ENCODE assay signal across 27 cellular contexts in the genomic region with DNA sequence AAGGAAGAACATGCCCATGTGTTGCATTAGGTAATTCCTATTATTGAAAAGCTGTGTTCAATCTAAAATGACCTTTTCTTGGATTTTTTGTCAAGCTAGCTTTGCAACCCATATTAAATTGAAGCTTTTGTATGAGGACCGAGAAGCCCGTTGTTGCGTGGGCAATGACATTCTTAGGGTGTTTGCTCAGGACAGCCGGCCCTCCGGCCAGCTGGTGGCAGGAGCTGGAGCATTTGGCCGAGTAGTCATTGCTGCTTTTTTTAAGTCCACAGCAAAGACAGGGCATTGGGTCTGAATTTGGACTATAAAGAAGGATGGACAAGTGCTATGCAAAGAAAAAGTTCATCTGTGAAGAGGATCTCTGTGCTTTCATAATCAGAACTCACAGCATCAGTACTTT.
"Had no signal": no experiment of that assay in that cellular context is flagged by ENCODE, and none has a peak within 500 bp of the region (broad histone marks: within the 10 kb centered on the region; RNA-seq: fewer than 3 reads in every experiment).

No MANE protein-coding gene starts in this region.

- H3K27me3 Mint-ChIP-seq: stimulated activated naive CD8-positive, alpha-beta T cell treated with anti-CD3 and anti-CD28 coated beads, Interleukin-15, amount 100 ng/mL, for 72 hours had no signal

- H3K27ac ChIP-seq: colonic mucosa, gastrocnemius medialis, prostate gland, sigmoid colon, suprapubic skin, upper lobe of left lung had no signal

- H3K36me3 ChIP-seq: colonic mucosa, gastrocnemius medialis, prostate gland, sigmoid colon, suprapubic skin, upper lobe of left lung had no signal

- H3K4me3 Mint-ChIP-seq: mesothelial cell of epicardium; naive thymus-derived CD8-positive, alpha-beta T cell; nephron progenitor cell; stimulated activated naive CD8-positive, alpha-beta T cell treated with anti-CD3 and anti-CD28 coated beads, Interleukin-15, amount 100 ng/mL, for 72 hours had no signal

- H3K9me3 Mint-ChIP-seq: mesothelial cell of epicardium; naive thymus-derived CD8-positive, alpha-beta T cell; nephron progenitor cell; stimulated activated naive CD8-positive, alpha-beta T cell treated with anti-CD3 and anti-CD28 coated beads, Interleukin-15, amount 100 ng/mL, for 72 hours had no signal

- H3K9me3 ChIP-seq: colonic mucosa, gastrocnemius medialis, mucosa of descending colon, prostate gland, sigmoid colon, suprapubic skin, upper lobe of left lung had no signal

- H3K4me1 ChIP-seq: colonic mucosa, gastrocnemius medialis, prostate gland, sigmoid colon, suprapubic skin, upper lobe of left lung had no signal

- DNase-seq: caudate nucleus; colonic mucosa; dermis blood vessel endothelial cell; effector memory CD4-positive, alpha-beta T cell; gastrocnemius medialis; head of caudate nucleus; mesenchymal stem cell; mucosa of descending colon; naive thymus-derived CD8-positive, alpha-beta T cell; nephron progenitor cell; nucleus accumbens; right cardiac atrium; sigmoid colon; small intestine; stimulated activated CD4-positive, alpha-beta T cell treated with anti-CD3 and anti-CD28 coated beads, Interleukin-1b, Interleukin-23, amount 100 ng/mL, for 48 hours; stimulated activated CD4-positive, alpha-beta T cell treated with anti-CD3 and anti-CD28 coated beads, Interleukin-4, amount 100 ng/mL, for 1 hour; stimulated activated CD8-positive, alpha-beta memory T cell treated with anti-CD3 and anti-CD28 coated beads, Interleukin-4, amount 100 ng/mL, for 48 hours; stimulated activated naive CD4-positive, alpha-beta T cell; stimulated activated naive CD8-positive, alpha-beta T cell treated with anti-CD3 and anti-CD28 coated beads, Interleukin-15, amount 100 ng/mL, for 72 hours had no signal

- H3K4me3 ChIP-seq: colonic mucosa, gastrocnemius medialis, mucosa of descending colon, prostate gland, sigmoid colon, suprapubic skin, upper lobe of left lung had no signal

- ATAC-seq: gastrocnemius medialis; left lobe of liver; mucosa of descending colon; naive thymus-derived CD8-positive, alpha-beta T cell; right cardiac atrium; stimulated activated naive CD8-positive, alpha-beta T cell treated with anti-CD3 and anti-CD28 coated beads, Interleukin-15, amount 100 ng/mL, for 72 hours had no signal

- H3K27me3 ChIP-seq: colonic mucosa, gastrocnemius medialis, sigmoid colon, suprapubic skin, upper lobe of left lung had no signal

- FAIRE-seq: endometrium, keratinocyte, small intestine, urothelium cell line had no signal

- H3K36me3 Mint-ChIP-seq: mesothelial cell of epicardium; naive thymus-derived CD8-positive, alpha-beta T cell had no signal

- H3K27ac Mint-ChIP-seq: naive thymus-derived CD8-positive, alpha-beta T cell; nephron progenitor cell had no signal

- H3K4me1 Mint-ChIP-seq: naive thymus-derived CD8-positive, alpha-beta T cell; nephron progenitor cell; stimulated activated naive CD8-positive, alpha-beta T cell treated with anti-CD3 and anti-CD28 coated beads, Interleukin-15, amount 100 ng/mL, for 72 hours had no signal
